Comparison of ENCODE assay signal across 8 cellular contexts in the genomic region with DNA sequence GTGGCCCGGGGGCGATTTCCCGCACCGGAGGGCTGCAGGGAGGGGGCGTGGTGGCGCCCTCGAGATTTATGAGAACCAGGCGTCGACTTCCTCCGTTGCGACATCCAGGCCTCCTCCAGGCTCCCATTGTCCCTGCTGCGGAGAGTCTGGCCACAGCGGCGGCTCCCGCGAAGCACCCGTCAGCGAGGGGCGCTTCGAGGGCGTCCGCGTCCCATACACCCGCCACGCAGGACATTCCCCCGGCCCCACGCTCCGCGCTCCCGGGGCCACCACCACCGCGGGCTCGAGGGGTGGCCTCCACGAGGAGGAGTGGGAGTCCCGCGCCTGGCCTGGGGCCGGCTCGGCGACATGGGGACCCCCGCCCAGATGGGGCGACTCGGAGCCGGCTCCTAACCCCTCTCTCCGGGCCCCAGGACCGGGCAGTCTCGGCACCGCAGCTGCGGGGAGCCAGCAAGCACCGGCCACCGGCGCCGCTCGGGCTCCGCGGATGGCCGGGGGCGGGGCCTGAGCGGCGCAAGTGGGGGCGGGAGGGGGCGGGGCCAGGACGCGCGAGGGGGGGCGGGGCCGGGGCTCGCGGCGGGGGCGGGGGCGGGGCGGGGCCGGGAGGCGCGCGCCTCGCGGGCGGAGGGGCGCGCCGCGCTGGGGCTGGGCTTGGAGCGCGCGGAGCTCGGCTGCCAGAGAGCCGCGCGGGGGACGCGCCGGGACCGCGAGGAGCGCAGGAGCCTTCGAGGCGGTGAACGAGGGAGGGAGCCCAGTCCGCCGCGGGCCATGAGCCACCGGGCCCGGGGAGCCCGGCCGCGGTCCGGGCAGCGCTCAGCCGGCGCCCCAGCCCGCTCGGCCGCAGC. TPM values are rescaled to one million over a fixed set of nuclear protein-coding genes. Genes with fewer than 3 reads are reported as not detected.
DNase-seq lines count a peak whose midpoint lies in the region; ATAC-seq and TF ChIP-seq lines count a peak whose summit lies in the region.

A gene (plus strand): TSS at position 632 of the 845 bp plus-strand sequence. CDS start 13,683 bp downstream, outside the sequence.

- H3K9me3 Mint-ChIP-seq in activated naive CD8-positive, alpha-beta T cell treated with anti-CD3 and anti-CD28 coated beads, Interleukin-2, amount 10 ng/mL, durations not matched to agents 7 days and 5 days: no peaks in the 10 kb centered on the region

- H3K4me3 Mint-ChIP-seq in activated naive CD8-positive, alpha-beta T cell treated with anti-CD3 and anti-CD28 coated beads, Interleukin-2, amount 10 ng/mL, durations not matched to agents 7 days and 5 days: peak within 1 kb of the TSS; percentile 52

- no peaks in the 10 kb centered on the region for H3K27me3 ChIP-seq in cardiac muscle cell

- POLR2A ChIA-PET in activated naive CD8-positive, alpha-beta T cell treated with anti-CD3 and anti-CD28 coated beads, Interleukin-2, amount 10 ng/mL, durations not matched to agents 7 days and 5 days (lab: Charles Lee): no interaction called here

- no peaks in the 10 kb centered on the region for H3K36me3 Mint-ChIP-seq in activated naive CD8-positive, alpha-beta T cell treated with anti-CD3 and anti-CD28 coated beads, Interleukin-2, amount 10 ng/mL, durations not matched to agents 7 days and 5 days

- DNase-seq in NCI-H1417 (lab: John Stamatoyannopoulos, UW) (peak; percentile 69 to 84 (median 79)), NCI-H1417 treated with DMSO at 0.1 percent for 48 hours (lab: John Stamatoyannopoulos, UW) (no peak), cardiac muscle cell (ENCODE audit: low read depth in 1 of 2, low spot score in 1 of 2) (peak; percentile 77 to 79), omental fat pad (ENCODE audit: low spot score) (peak; percentile 54)
- peak; percentile 66 for DNase-seq in activated naive CD8-positive, alpha-beta T cell treated with anti-CD3 and anti-CD28 coated beads, Interleukin-2, amount 10 ng/mL, durations not matched to agents 7 days and 5 days

- TF ChIP-seq CTCF in cardiac muscle cell (IDR thresholded peaks at IDR 0.05; ENCODE audit: low read depth, low read length) (peak; percentile 3), omental fat pad (IDR thresholded peaks at IDR 0.05) (no peak)

- H3K27ac Mint-ChIP-seq in activated naive CD8-positive, alpha-beta T cell treated with anti-CD3 and anti-CD28 coated beads, Interleukin-2, amount 10 ng/mL, durations not matched to agents 7 days and 5 days: no peak within 1 kb of the TSS

- peaks cover 11% of the 10 kb centered on the region for H3K4me1 Mint-ChIP-seq in activated naive CD8-positive, alpha-beta T cell treated with anti-CD3 and anti-CD28 coated beads, Interleukin-2, amount 10 ng/mL, durations not matched to agents 7 days and 5 days

- peaks cover 13% of the 10 kb centered on the region for H3K27me3 Mint-ChIP-seq in activated naive CD8-positive, alpha-beta T cell treated with anti-CD3 and anti-CD28 coated beads, Interleukin-2, amount 10 ng/mL, durations not matched to agents 7 days and 5 days

- peak within 1 kb of the TSS; percentile 56 for H3K4me3 ChIP-seq in cardiac muscle cell

- no peak within 1 kb of the TSS for H3K27ac ChIP-seq in cardiac muscle cell

- ATAC-seq in HG03432 (IDR thresholded peaks at IDR 0.05; ENCODE audit: unreplicated experiment) (peak; percentile 26), omental fat pad (ENCODE audit: low FRiP score) (peak; percentile 68), HG02840 (IDR thresholded peaks at IDR 0.05; ENCODE audit: low FRiP score, unreplicated experiment) (no peak)
- ATAC-seq in activated naive CD8-positive, alpha-beta T cell treated with anti-CD3 and anti-CD28 coated beads, Interleukin-2, amount 10 ng/mL, durations not matched to agents 7 days and 5 days (ENCODE audit: low read depth): peak; percentile 41

- H3K36me3 ChIP-seq in cardiac muscle cell: no peaks in the 10 kb centered on the region

- no peaks in the 10 kb centered on the region for H3K4me1 ChIP-seq in cardiac muscle cell (ENCODE audit: low read depth)

- H3K9me3 ChIP-seq in cardiac muscle cell (ENCODE audit: low read depth): no peaks in the 10 kb centered on the region

TF ChIP-seq in PFSK-1, 5 proteins besides CTCF, POLR2A, EP300 and RAD21:
- peak; percentile 64; the same call in 1 of the 2 replicates for TF ChIP-seq TAF1 (IDR thresholded peaks at IDR 0.05; ENCODE audit: borderline replicate concordance, insufficient read depth, low read length)
- TF ChIP-seq, protein P1, sequence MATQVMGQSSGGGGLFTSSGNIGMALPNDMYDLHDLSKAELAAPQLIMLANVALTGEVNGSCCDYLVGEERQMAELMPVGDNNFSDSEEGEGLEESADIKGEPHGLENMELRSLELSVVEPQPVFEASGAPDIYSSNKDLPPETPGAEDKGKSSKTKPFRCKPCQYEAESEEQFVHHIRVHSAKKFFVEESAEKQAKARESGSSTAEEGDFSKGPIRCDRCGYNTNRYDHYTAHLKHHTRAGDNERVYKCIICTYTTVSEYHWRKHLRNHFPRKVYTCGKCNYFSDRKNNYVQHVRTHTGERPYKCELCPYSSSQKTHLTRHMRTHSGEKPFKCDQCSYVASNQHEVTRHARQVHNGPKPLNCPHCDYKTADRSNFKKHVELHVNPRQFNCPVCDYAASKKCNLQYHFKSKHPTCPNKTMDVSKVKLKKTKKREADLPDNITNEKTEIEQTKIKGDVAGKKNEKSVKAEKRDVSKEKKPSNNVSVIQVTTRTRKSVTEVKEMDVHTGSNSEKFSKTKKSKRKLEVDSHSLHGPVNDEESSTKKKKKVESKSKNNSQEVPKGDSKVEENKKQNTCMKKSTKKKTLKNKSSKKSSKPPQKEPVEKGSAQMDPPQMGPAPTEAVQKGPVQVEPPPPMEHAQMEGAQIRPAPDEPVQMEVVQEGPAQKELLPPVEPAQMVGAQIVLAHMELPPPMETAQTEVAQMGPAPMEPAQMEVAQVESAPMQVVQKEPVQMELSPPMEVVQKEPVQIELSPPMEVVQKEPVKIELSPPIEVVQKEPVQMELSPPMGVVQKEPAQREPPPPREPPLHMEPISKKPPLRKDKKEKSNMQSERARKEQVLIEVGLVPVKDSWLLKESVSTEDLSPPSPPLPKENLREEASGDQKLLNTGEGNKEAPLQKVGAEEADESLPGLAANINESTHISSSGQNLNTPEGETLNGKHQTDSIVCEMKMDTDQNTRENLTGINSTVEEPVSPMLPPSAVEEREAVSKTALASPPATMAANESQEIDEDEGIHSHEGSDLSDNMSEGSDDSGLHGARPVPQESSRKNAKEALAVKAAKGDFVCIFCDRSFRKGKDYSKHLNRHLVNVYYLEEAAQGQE (IDR thresholded peaks at IDR 0.05; ENCODE audit: insufficient read depth in 1 of 2, low read depth in 2 of 2, low read length in 2 of 2): no peak
- TF ChIP-seq POLR2AphosphoS5 (IDR thresholded peaks at IDR 0.05; ENCODE audit: low read depth, low read length): peak; percentile 82
TF ChIP-seq in PFSK-1: peak in this region for 2.

RNA-seq across cellular contexts. Expression of the gene that starts here (rescaled TPM):
- 71.6 TPM for polyA plus RNA-seq in PFSK-1 (2012; ENCODE audit: insufficient read length, low read depth)
- 1 to 10 TPM in 1 of 2 experiments, under 1 TPM in 1; 0.97 to 1.2 TPM for total RNA-seq in activated naive CD8-positive, alpha-beta T cell treated with anti-CD3 and anti-CD28 coated beads, Interleukin-2, amount 10 ng/mL, durations not matched to agents 7 days and 5 days
- total RNA-seq in cardiac muscle cell (12.7 and 17.4 TPM in 2 replicates), omental fat pad (10 to 100 TPM in 1 of 4 donors, 1 to 10 TPM in 3; 2.8 to 21.3 (median 6.3) TPM)
- 10.2 and 13.1 TPM in 2 replicates for polyA plus RNA-seq in cardiac muscle cell
